In the genomic region with DNA sequence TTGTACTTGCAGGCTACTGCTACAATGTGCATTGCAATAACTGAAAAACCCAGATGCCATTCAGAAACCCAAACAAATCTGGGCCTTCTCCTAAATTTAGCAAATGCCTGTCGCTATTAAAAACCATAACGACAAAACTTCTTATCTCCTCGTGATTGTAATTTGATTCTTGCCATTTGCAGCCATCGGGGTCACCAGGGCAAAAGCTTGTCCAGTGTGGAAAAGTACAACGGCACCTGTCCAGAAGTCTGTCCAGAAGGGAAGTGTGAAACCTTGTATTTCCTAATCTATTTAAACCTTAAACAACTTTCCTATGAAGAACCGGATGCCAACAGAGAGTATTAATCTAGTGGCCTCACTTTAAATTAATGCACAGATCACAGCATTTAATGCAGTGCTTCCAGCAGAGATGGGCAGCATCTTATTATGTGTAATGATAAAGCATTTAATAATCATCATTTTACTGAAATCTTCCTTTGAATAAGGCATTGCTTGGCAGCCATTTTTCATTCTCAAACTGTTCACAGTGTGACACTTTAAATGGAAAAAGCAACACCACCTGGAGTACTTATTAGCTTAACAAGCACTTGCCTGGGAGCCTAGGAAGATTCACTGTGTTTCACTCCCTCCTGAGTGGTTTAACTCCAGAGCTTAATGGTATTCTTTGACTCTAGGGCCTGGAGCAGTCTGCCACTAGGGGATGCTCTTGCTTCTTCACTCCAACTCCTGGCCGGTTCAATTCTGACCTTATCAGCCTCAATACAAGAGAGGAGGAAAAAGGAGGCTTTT, we compare ENCODE assay signal across 8 cellular contexts. TPM values are rescaled to one million over a fixed set of nuclear protein-coding genes. Genes with fewer than 3 reads are reported as not detected.
A peak's percentile ranks its signal among the peaks of the same experiment; 100 is the strongest.
DNase-seq lines count a peak whose midpoint lies in the region; ATAC-seq and TF ChIP-seq lines count a peak whose summit lies in the region.

No MANE protein-coding gene starts in this region.

- no peaks in the 10 kb centered on the region for H3K4me1 ChIP-seq in CD4-positive, alpha-beta memory T cell (ENCODE audit: insufficient read depth, low read length)

- ATAC-seq in GM18861 (IDR thresholded peaks at IDR 0.05; ENCODE audit: unreplicated experiment): peak; percentile 77
- ATAC-seq in HG03025 (IDR thresholded peaks at IDR 0.05; ENCODE audit: low FRiP score, unreplicated experiment): peak; percentile 71
- peak; percentile 75 for ATAC-seq in omental fat pad (ENCODE audit: low FRiP score)

- H3K36me3 Mint-ChIP-seq in CD4-positive, alpha-beta memory T cell: no peaks in the 10 kb centered on the region

- POLR2A ChIA-PET in CD4-positive, alpha-beta memory T cell (lab: Charles Lee; ENCODE audit: partially characterized antibody): interaction anchor here (1.1 kb wide), 1 partner anchor 149 kb away, joined by 3 read pairs; a partner anchor contains a TSS

- TF ChIP-seq CTCF in omental fat pad (IDR thresholded peaks at IDR 0.05): peak in 1 of 3 donors; percentile 74

- CTCF ChIA-PET in CD4-positive, alpha-beta memory T cell (lab: Charles Lee; ENCODE audit: partially characterized antibody): interaction anchor here (0.7 to 1.8 kb wide), 9 partner anchors 8 to 1863 kb away, joined by 3 to 6 read pairs (median 4); no protein-coding TSS in a partner anchor

- H3K9me3 Mint-ChIP-seq in CD4-positive, alpha-beta memory T cell: peaks cover 0 to 1% (median 0%) of the 10 kb centered on the region in 8 donors

- intact Hi-C loops in CD4-positive, alpha-beta memory T cell (cut with micrococcal nuclease): no loop called here

- no peaks in the 10 kb centered on the region for H3K27me3 ChIP-seq in CD4-positive, alpha-beta memory T cell (ENCODE audit: insufficient read depth, low read length)

- H3K36me3 ChIP-seq in CD4-positive, alpha-beta memory T cell (ENCODE audit: insufficient read depth, low read length): no peaks in the 10 kb centered on the region

- peak in 3 of 5 donors; percentile 1 to 8 (median 3) for DNase-seq in CD4-positive, alpha-beta memory T cell
- DNase-seq in NCI-H2029 (lab: John Stamatoyannopoulos, UW) (peak; percentile 4), UCSD-AML1 (lab: John Stamatoyannopoulos, UW; ENCODE audit: unreplicated experiment) (peak; percentile 32), fibroblast of the conjunctiva (ENCODE audit: low read depth) (peak; percentile 82), omental fat pad (ENCODE audit: low spot score) (no peak)
- DNase-seq in central memory CD4-positive, alpha-beta T cell: no peak

- H3K4me1 Mint-ChIP-seq in CD4-positive, alpha-beta memory T cell: peaks cover 0 to 1% (median 0%) of the 10 kb centered on the region in 4 donors

- no peaks in the 10 kb centered on the region for H3K9me3 ChIP-seq in CD4-positive, alpha-beta memory T cell (ENCODE audit: control insufficient read depth in 1 of 2, low read length in 2 of 2)

- no peak overlapping the region for H3K27ac ChIP-seq in CD4-positive, alpha-beta memory T cell (ENCODE audit: low read depth, low read length)

- H3K4me3 ChIP-seq in CD4-positive, alpha-beta memory T cell (ENCODE audit: low read length in 2 of 2): no peak overlapping the region

- no peak overlapping the region for H3K27ac Mint-ChIP-seq in CD4-positive, alpha-beta memory T cell

- peaks cover 2 to 10% of the 10 kb centered on the region in 2 donors for H3K27me3 Mint-ChIP-seq in CD4-positive, alpha-beta memory T cell

- H3K4me3 Mint-ChIP-seq in CD4-positive, alpha-beta memory T cell: no peak overlapping the region

RNA-seq across cellular contexts. Expression of a gene that starts 4.9 kb away (rescaled TPM):
- not detected for total RNA-seq in CD4-positive, alpha-beta memory T cell
- not detected for polyA plus RNA-seq in CD4-positive, alpha-beta memory T cell
- 100 to 1,000 TPM; 694 to 893 (median 802) TPM for total RNA-seq in omental fat pad

Comparison
In these comparisons a context has a peak if more than half of its experiments do, and no peak if none do; other contexts are left out.
1. DNase-seq: peak in CD4-positive, alpha-beta memory T cell (3 of 5), NCI-H2029 (single experiment), UCSD-AML1 (single experiment) and fibroblast of the conjunctiva (single experiment); none in omental fat pad (single experiment) and central memory CD4-positive, alpha-beta T cell (single experiment).
2. RNA of a gene that starts 4.9 kb away (total RNA-seq): 694 to 893 TPM in omental fat pad; not detected in CD4-positive, alpha-beta memory T cell; every median in the first group is over 100 times any median in the second.
3. Peak in every context shown above with its lines, with median percentiles within 50 percentile points of each other: ATAC-seq.